In genomic region chr1:27504588-27505419, GRCh38 we compare ENCODE assay signal across 1 cellular context.
TF ChIP-seq lines count a peak whose summit lies in the region.

No MANE protein-coding gene starts in this region.

TF ChIP-seq in HepG2, 621 proteins besides CTCF, POLR2A, EP300 and RAD21 (continued from another document and continues in another):
- TF ChIP-seq ZNF503 (CRISPR knock-in tag; IDR thresholded peaks at IDR 0.05) (peak; percentile 71; the same call in 1 of the 2 replicates), IRX3 (CRISPR knock-in tag; IDR thresholded peaks at IDR 0.05; ENCODE audit: borderline replicate concordance, low read depth) (no peak), ZBTB7B (CRISPR knock-in tag; IDR thresholded peaks at IDR 0.05) (peak; percentile 97), ZNF577 (CRISPR knock-in tag; IDR thresholded peaks at IDR 0.05; ENCODE audit: borderline replicate concordance, low read depth) (no peak), RCOR2 (CRISPR knock-in tag; IDR thresholded peaks at IDR 0.05) (peak; percentile 89; the same call in 1 of the 2 replicates), CBFB (CRISPR knock-in tag; IDR thresholded peaks at IDR 0.05) (peak; percentile 51; the same call in 1 of the 2 replicates), SIN3B (IDR thresholded peaks at IDR 0.05; ENCODE audit: low read length) (no peak), ZBTB8A (CRISPR knock-in tag; IDR thresholded peaks at IDR 0.05; ENCODE audit: borderline replicate concordance, low read depth) (no peak), ZNF652 (CRISPR knock-in tag; IDR thresholded peaks at IDR 0.05; ENCODE audit: borderline replicate concordance, low read depth) (no peak), ZNF260 (CRISPR knock-in tag; IDR thresholded peaks at IDR 0.05; ENCODE audit: borderline replicate concordance, low read depth) (no peak), ZNF446 (CRISPR knock-in tag; IDR thresholded peaks at IDR 0.05) (no peak), ZNF441 (CRISPR knock-in tag; IDR thresholded peaks at IDR 0.05; ENCODE audit: borderline replicate concordance) (peak; percentile 19; the same call in 1 of the 2 replicates), ZNF331 (CRISPR knock-in tag; IDR thresholded peaks at IDR 0.05) (peak; percentile 91), IRF2 (CRISPR knock-in tag; IDR thresholded peaks at IDR 0.05) (peak; percentile 47; the same call in 1 of the 2 replicates), ZBTB26 (CRISPR knock-in tag; IDR thresholded peaks at IDR 0.05; ENCODE audit: borderline replicate concordance) (no peak), MTF2 (CRISPR knock-in tag; IDR thresholded peaks at IDR 0.05; ENCODE audit: borderline replicate concordance) (no peak), MTA1 (CRISPR knock-in tag; IDR thresholded peaks at IDR 0.05; ENCODE audit: borderline replicate concordance) (no peak), TRAFD1 (CRISPR knock-in tag; IDR thresholded peaks at IDR 0.05; ENCODE audit: borderline replicate concordance) (peak; percentile 83; the same call in 1 of the 2 replicates), TRIM24 (CRISPR knock-in tag; IDR thresholded peaks at IDR 0.05) (no peak), HIVEP1 (CRISPR knock-in tag; IDR thresholded peaks at IDR 0.05) (no peak), JUN (CRISPR knock-in tag; IDR thresholded peaks at IDR 0.05) (no peak), ZNF747 (CRISPR knock-in tag; IDR thresholded peaks at IDR 0.05; ENCODE audit: borderline replicate concordance) (no peak; the same call in 1 of the 2 replicates), PRDM4 (CRISPR knock-in tag; IDR thresholded peaks at IDR 0.05; ENCODE audit: borderline replicate concordance) (no peak), TSC22D2 (CRISPR knock-in tag; IDR thresholded peaks at IDR 0.05; ENCODE audit: borderline replicate concordance) (no peak), ZNF251 (CRISPR knock-in tag; IDR thresholded peaks at IDR 0.05) (no peak), ZNF556 (CRISPR knock-in tag; IDR thresholded peaks at IDR 0.05; ENCODE audit: borderline replicate concordance) (no peak), ZNF431 (CRISPR knock-in tag; IDR thresholded peaks at IDR 0.05; ENCODE audit: borderline replicate concordance, low read depth) (peak; percentile 75; the same call in 1 of the 2 replicates), AHDC1 (CRISPR knock-in tag; IDR thresholded peaks at IDR 0.05; ENCODE audit: borderline replicate concordance) (peak; percentile 49; the same call in 1 of the 2 replicates), RELA (CRISPR knock-in tag; IDR thresholded peaks at IDR 0.05) (no peak), HNF1B (CRISPR knock-in tag; IDR thresholded peaks at IDR 0.05) (no peak; the same call in none of the 2 replicates), XRCC5 (optimal IDR thresholded peaks at IDR 0.05; ENCODE audit: low read length) (peak; percentile 24), ZNF605 (CRISPR knock-in tag; IDR thresholded peaks at IDR 0.05) (peak; percentile 65; the same call in 1 of the 2 replicates), BRD4 (CRISPR knock-in tag; IDR thresholded peaks at IDR 0.05) (no peak), ZNF280D (CRISPR knock-in tag; IDR thresholded peaks at IDR 0.05) (peak; percentile 73; the same call in 1 of the 2 replicates), THAP11 (CRISPR knock-in tag; IDR thresholded peaks at IDR 0.05) (peak; percentile 29; the same call in 1 of the 2 replicates), ESRRA (CRISPR knock-in tag; IDR thresholded peaks at IDR 0.05; ENCODE audit: low read depth) (peak; percentile 77), ZNF766 (CRISPR knock-in tag; IDR thresholded peaks at IDR 0.05; ENCODE audit: borderline replicate concordance) (no peak), THAP7 (CRISPR knock-in tag; IDR thresholded peaks at IDR 0.05) (no peak)
